ENCODE assay signal across 1 cellular context in genomic region chr5:136193396-136193935, GRCh38.
TF ChIP-seq lines count a peak whose summit lies in the region.

No MANE protein-coding gene starts in this region.

TF ChIP-seq in WTC11, 78 proteins besides CTCF, POLR2A, EP300 and RAD21 (continued from another document):
- TF ChIP-seq, protein P1, sequence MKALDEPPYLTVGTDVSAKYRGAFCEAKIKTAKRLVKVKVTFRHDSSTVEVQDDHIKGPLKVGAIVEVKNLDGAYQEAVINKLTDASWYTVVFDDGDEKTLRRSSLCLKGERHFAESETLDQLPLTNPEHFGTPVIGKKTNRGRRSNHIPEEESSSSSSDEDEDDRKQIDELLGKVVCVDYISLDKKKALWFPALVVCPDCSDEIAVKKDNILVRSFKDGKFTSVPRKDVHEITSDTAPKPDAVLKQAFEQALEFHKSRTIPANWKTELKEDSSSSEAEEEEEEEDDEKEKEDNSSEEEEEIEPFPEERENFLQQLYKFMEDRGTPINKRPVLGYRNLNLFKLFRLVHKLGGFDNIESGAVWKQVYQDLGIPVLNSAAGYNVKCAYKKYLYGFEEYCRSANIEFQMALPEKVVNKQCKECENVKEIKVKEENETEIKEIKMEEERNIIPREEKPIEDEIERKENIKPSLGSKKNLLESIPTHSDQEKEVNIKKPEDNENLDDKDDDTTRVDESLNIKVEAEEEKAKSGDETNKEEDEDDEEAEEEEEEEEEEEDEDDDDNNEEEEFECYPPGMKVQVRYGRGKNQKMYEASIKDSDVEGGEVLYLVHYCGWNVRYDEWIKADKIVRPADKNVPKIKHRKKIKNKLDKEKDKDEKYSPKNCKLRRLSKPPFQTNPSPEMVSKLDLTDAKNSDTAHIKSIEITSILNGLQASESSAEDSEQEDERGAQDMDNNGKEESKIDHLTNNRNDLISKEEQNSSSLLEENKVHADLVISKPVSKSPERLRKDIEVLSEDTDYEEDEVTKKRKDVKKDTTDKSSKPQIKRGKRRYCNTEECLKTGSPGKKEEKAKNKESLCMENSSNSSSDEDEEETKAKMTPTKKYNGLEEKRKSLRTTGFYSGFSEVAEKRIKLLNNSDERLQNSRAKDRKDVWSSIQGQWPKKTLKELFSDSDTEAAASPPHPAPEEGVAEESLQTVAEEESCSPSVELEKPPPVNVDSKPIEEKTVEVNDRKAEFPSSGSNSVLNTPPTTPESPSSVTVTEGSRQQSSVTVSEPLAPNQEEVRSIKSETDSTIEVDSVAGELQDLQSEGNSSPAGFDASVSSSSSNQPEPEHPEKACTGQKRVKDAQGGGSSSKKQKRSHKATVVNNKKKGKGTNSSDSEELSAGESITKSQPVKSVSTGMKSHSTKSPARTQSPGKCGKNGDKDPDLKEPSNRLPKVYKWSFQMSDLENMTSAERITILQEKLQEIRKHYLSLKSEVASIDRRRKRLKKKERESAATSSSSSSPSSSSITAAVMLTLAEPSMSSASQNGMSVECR (CRISPR knock-in tag; IDR thresholded peaks at IDR 0.05; ENCODE audit: borderline replicate concordance): no peak
- no peak for TF ChIP-seq E2F4 (CRISPR knock-in tag; IDR thresholded peaks at IDR 0.05; ENCODE audit: borderline replicate concordance, low read depth)
TF ChIP-seq in WTC11: peak in this region for 0.
